Comparison of ENCODE assay signal across 15 cellular contexts in the genomic region with DNA sequence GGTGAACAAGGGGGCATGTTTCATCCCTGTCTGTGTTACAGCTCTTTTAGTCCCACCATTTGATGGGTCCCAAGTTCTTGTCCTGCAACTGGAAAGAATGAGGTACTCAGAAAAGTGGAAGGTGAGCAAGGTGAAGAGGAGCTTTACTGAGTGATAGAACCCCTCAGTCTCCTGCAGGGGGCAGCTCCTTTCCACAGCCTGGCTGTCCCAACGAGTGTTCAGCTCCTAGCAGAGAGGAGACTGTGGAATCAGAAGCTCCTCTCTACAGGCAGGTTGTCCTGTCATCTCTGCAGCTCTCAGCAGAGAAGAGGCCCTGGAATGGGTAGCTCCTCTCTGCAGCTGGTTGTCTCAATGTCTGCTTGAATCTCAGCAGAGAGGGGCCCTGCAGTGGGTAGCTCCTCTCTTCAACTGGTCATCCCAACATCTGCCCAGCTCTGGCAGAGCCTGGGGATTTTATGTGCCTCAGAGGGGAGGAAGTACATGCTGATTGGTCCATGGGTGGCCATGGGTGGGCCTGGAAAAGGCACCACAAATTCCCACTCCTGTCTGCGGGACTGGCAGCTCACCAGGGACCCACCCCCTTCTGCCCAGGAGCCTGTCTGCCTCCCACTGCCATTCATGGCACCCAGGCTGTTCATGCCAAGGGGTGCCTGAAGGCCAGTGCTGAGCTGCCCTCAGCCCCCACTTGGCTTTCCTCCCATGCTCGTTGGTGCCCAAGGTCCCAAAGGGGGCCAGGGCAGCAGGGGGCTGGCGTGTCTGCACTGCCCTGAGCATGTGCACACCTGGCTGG. TPM values are rescaled to one million over a fixed set of nuclear protein-coding genes. Genes with fewer than 3 reads are reported as not detected.
DNase-seq lines count a peak whose midpoint lies in the region; ATAC-seq, FAIRE-seq and TF ChIP-seq lines count a peak whose summit lies in the region.
"Had no signal": no experiment of that assay in that cellular context is flagged by ENCODE, and none has a peak within 500 bp of the region (broad histone marks: within the 10 kb centered on the region; RNA-seq: fewer than 3 reads in every experiment).

No MANE protein-coding gene starts in this region.

- H3K79me1 ChIP-seq in H1 (ENCODE audit: low read depth, low read length) = no peaks in the 10 kb centered on the region

- H4K20me1 ChIP-seq in H1 (replicated peaks in 1 of 2; ENCODE audit: control insufficient read depth in 1 of 2, insufficient read depth in 2 of 2, low read length in 2 of 2) = no peaks in the 10 kb centered on the region

- H3K4me2 ChIP-seq in H1 (ENCODE audit: insufficient read depth in 1 of 2, low read depth in 2 of 2, low read length in 2 of 2) = no peak overlapping the region

- TF ChIP-seq RAD21 in H1 (IDR thresholded peaks at IDR 0.05 in 1 of 2, conservative IDR thresholded peaks at IDR 0.05 in 1 of 2; ENCODE audit: low read depth in 2 of 2, low read length in 2 of 2) = peak; percentile 76 to 78

- no peaks in the 10 kb centered on the region for H3K23me2 ChIP-seq in H1 (ENCODE audit: low read depth, low read length)

- H4K91ac ChIP-seq in H1 (replicated peaks; ENCODE audit: insufficient read length, low read length) = no peak overlapping the region

- peak overlapping the region; percentile 3; the same call in 1 of the 2 replicates for H4K8ac ChIP-seq in H1 (ENCODE audit: extremely low read depth, insufficient read depth, low read length)

- H3K27me3 Mint-ChIP-seq in HFFc6 (ENCODE audit: insufficient read depth) (peaks cover 13% of the 10 kb centered on the region), nephron (ENCODE audit: low read depth) (peaks cover 6% of the 10 kb centered on the region)

- H3K79me2 ChIP-seq in H1 (ENCODE audit: control insufficient read depth in 1 of 2, insufficient read depth in 2 of 2, low read length in 2 of 2) = no peaks in the 10 kb centered on the region

- H3K56ac ChIP-seq in H1 (replicated peaks; ENCODE audit: insufficient read length, low read depth, low read length) = no peak overlapping the region

- H2BK20ac ChIP-seq in H1 (ENCODE audit: low read length) = no peak overlapping the region

- H2AFZ ChIP-seq in H1 (ENCODE audit: low read length) = peak overlapping the region; percentile 67; the same call in 1 of the 2 replicates

- H3K27me3 ChIP-seq in H1 (replicated peaks in 1 of 4; ENCODE audit: control insufficient read depth in 3 of 4, extremely low read depth in 1 of 4, insufficient read depth in 3 of 4, low read length in 3 of 4) = no peaks in the 10 kb centered on the region
- H3K27me3 ChIP-seq: neutrophil had no signal

- H2BK15ac ChIP-seq in H1 (ENCODE audit: low read length) = no peak overlapping the region

- H3K4me3 Mint-ChIP-seq in HFFc6 = no peak overlapping the region
- H3K4me3 Mint-ChIP-seq in nephron = no peak overlapping the region
- H3K4me3 Mint-ChIP-seq: activated T-cell treated with anti-CD3 and anti-CD28 coated beads, Interleukin-2, amount 50 U/mL, for 4 hours had no signal

- no peaks in the 10 kb centered on the region for H3K9me3 Mint-ChIP-seq in HFFc6
- no peaks in the 10 kb centered on the region for H3K9me3 Mint-ChIP-seq in nephron
- H3K9me3 Mint-ChIP-seq: activated T-cell treated with anti-CD3 and anti-CD28 coated beads, Interleukin-2, amount 50 U/mL, for 4 hours had no signal

- H3K18ac ChIP-seq in H1 (ENCODE audit: extremely low read depth, low read length) = no peak overlapping the region

- CTCF ChIA-PET in GM10248 (lab: Yijun Ruan, JAX) = interaction anchor here (0.9 to 1.5 kb wide), 7 partner anchors 10 to 120 kb away, joined by 3 to 7 read pairs (median 3); a partner anchor contains a TSS
- CTCF ChIA-PET in H1 (lab: Charles Lee; ENCODE audit: partially characterized antibody) = interaction anchor here (0.6 to 2.5 kb wide), 32 partner anchors 9 to 823 kb away, joined by 3 to 18 read pairs (median 4); a partner anchor contains a TSS

- no peak for TF ChIP-seq POLR2A in H1 (IDR thresholded peaks at IDR 0.05; ENCODE audit: control extremely low read depth in 1 of 2, low read depth in 2 of 2, low read length in 2 of 2)

- no peak overlapping the region for H3K27ac ChIP-seq in H1 (ENCODE audit: low read depth, low read length)
- H3K27ac ChIP-seq: neutrophil had no signal

- H4K5ac ChIP-seq in H1 (ENCODE audit: insufficient read length, low read depth, low read length) = no peak overlapping the region

- H3K4ac ChIP-seq in H1 (replicated peaks; ENCODE audit: insufficient read length, low read depth, low read length) = no peak overlapping the region

- no peak for TF ChIP-seq EP300 in H1 (IDR thresholded peaks at IDR 0.05; ENCODE audit: borderline replicate concordance in 1 of 2, low read depth in 2 of 2, low read length in 2 of 2)

- TF ChIP-seq CTCF in GM10248 (IDR thresholded peaks at IDR 0.05; ENCODE audit: control extremely low read depth, extremely low read depth, low read depth, missing control alignments) (peak; percentile 3), HFFc6 (IDR thresholded peaks at IDR 0.05) (peak; percentile 43; the same call in 1 of the 2 replicates), H1 (IDR thresholded peaks at IDR 0.05; ENCODE audit: control extremely low read depth in 1 of 3, insufficient read depth in 1 of 3, low read depth in 1 of 3, low read length in 3 of 3) (peak; percentile 59 to 80 (median 60)), nephron (IDR thresholded peaks at IDR 0.05; ENCODE audit: unreplicated experiment in 3 of 3) (peak in 2 of 3 experiments; percentile 12 to 22)

- no peak overlapping the region for H3K27ac Mint-ChIP-seq in HFFc6
- H3K27ac Mint-ChIP-seq in nephron = no peak overlapping the region

- H3K9ac ChIP-seq in H1 (replicated peaks in 1 of 4; ENCODE audit: extremely low read depth in 1 of 4, low read depth in 3 of 4, low read length in 3 of 4) = no peak overlapping the region

- H2BK120ac ChIP-seq in H1 (replicated peaks; ENCODE audit: low read depth, low read length) = no peak overlapping the region

- no peaks in the 10 kb centered on the region for H3K36me3 ChIP-seq in H1 (ENCODE audit: control insufficient read depth in 2 of 4, insufficient read depth in 4 of 4, low read length in 3 of 4)
- H3K36me3 ChIP-seq: neutrophil had no signal

- H3K36me3 Mint-ChIP-seq in HFFc6 (ENCODE audit: low read depth) (no peaks in the 10 kb centered on the region), nephron (ENCODE audit: low read depth) (no peaks in the 10 kb centered on the region)

- DNase-seq in GM10248 (ENCODE audit: extremely low spot score) (no peak), HFFc6 (no peak), H1 (ENCODE audit: low read depth in 1 of 2, low spot score in 2 of 2) (no peak), retina (no peak), NK-92 (lab: John Stamatoyannopoulos, UW; ENCODE audit: unreplicated experiment) (no peak)
- no peak for DNase-seq in stimulated activated naive CD8-positive, alpha-beta T cell treated with anti-CD3 and anti-CD28 coated beads, Interleukin-15, Interleukin-2, amounts not matched to agents 100 U/mL and 50 U/mL, for 24 hours
- DNase-seq: activated T-cell treated with anti-CD3 and anti-CD28 coated beads, Interleukin-2, amount 50 U/mL, for 4 hours; DMS79; kidney; NCI-H2171; stimulated activated CD4-positive, alpha-beta T cell treated with anti-CD3 and anti-CD28 coated beads, Interleukin-1b, Interleukin-23, amount 100 ng/mL, for 48 hours; stimulated activated naive CD4-positive, alpha-beta T cell treated with Interleukin-2 at 50 U/mL for 16 hours had no signal

- no peak overlapping the region for H3K23ac ChIP-seq in H1 (ENCODE audit: insufficient read length)

- no peak for FAIRE-seq in H1 (lab: Jason Lieb, UNC)
- FAIRE-seq: astrocyte, kidney had no signal

- 59% methylated on average over 3 of the region's 4 CpGs; no CpG with 5 or more reads in 1 of the 2 experiments for WGBS in H1 (ENCODE audit: extremely low coverage in 1 of 2, insufficient coverage in 1 of 2, insufficient read length in 1 of 2, insufficient replicate concordance in 2 of 2, low coverage in 1 of 2, low lambda C conversion rate in 2 of 2, missing lambda C conversion rate in 1 of 2), 2 experiments

- no peak overlapping the region for H3K4me3 ChIP-seq in H1 (ENCODE audit: extremely low read depth in 1 of 4, insufficient read depth in 2 of 4, low read depth in 3 of 4, low read length in 4 of 4)

- no peak overlapping the region for H2AK5ac ChIP-seq in H1 (ENCODE audit: low read depth, low read length)

- H3K4me1 Mint-ChIP-seq in HFFc6 (ENCODE audit: low read depth) (no peaks in the 10 kb centered on the region), nephron (no peaks in the 10 kb centered on the region)

- no peak for ATAC-seq in stimulated activated naive CD8-positive, alpha-beta T cell treated with anti-CD3 and anti-CD28 coated beads, Interleukin-15, Interleukin-2, amounts not matched to agents 100 U/mL and 50 U/mL, for 24 hours
- ATAC-seq: activated T-cell treated with anti-CD3 and anti-CD28 coated beads, Interleukin-2, amount 50 U/mL, for 4 hours had no signal

- H3K14ac ChIP-seq in H1 (ENCODE audit: insufficient read length) = no peak overlapping the region

- H3K4me1 ChIP-seq in H1 (replicated peaks in 1 of 4; ENCODE audit: control insufficient read depth in 3 of 4, insufficient read depth in 4 of 4, low read length in 3 of 4) = no peaks in the 10 kb centered on the region

- POLR2A ChIA-PET in GM10248 (lab: Yijun Ruan, JAX) = no interaction called here
- POLR2A ChIA-PET in H1 (lab: Charles Lee; ENCODE audit: partially characterized antibody) = interaction anchor here (0.7 to 1.4 kb wide), 3 partner anchors 9 to 60 kb away, joined by 3 to 6 read pairs (median 4); a partner anchor contains a TSS

- H2BK12ac ChIP-seq in H1 (ENCODE audit: low read depth, low read length) = no peak overlapping the region

- H2BK5ac ChIP-seq in H1 (ENCODE audit: low read depth, low read length) = no peak overlapping the region

- peaks cover 0 to 3% of the 10 kb centered on the region in 2 experiments; a peak in 1 of 4 replicates for H3K9me3 ChIP-seq in H1 (ENCODE audit: insufficient read depth in 2 of 2, low read depth in 1 of 2, low read length in 1 of 2)
- H3K9me3 ChIP-seq: neutrophil had no signal

RNA-seq across cellular contexts. Expression of a gene that starts 25.7 kb away (rescaled TPM):
- not detected for total RNA-seq in HFFc6 (2021; fragmentation: NEBNext Ultra II Directional; extraction: Animal tissue kit (Norgen Biotek cat#: 25700))
- not detected in 2 replicates for total RNA-seq in H1 (2021; fragmentation: NEBNext Ultra II Directional; extraction: Animal tissue kit (Norgen Biotek cat#: 25700))
- polyA plus RNA-seq in H1 (2011; rRNA removed) = not detected in 2 replicates
- polyA plus RNA-seq in H1 (2011; cell fraction: cytosol; rRNA removed) = not detected
- polyA plus RNA-seq in H1 (2011; cell fraction: nucleus; rRNA removed) = not detected
- polyA plus RNA-seq in H1 (2012, experiment 1 of 2) = not detected in 4 replicates
- not detected for polyA plus RNA-seq in H1 (2012, experiment 2 of 2)
- not detected for polyA plus RNA-seq in H1 (2013, experiment 1 of 2)
- 0.04 TPM for polyA plus RNA-seq in H1 (2013, experiment 2 of 2)
- polyA minus RNA-seq in H1 (2011; rRNA and poly(A)+ RNA removed) = not detected in 2 replicates
- not detected for polyA minus RNA-seq in H1 (2011; cell fraction: cytosol; rRNA and poly(A)+ RNA removed)
- polyA minus RNA-seq in H1 (2011; cell fraction: nucleus; rRNA and poly(A)+ RNA removed) = not detected
- total RNA-seq: activated T-cell treated with anti-CD3 and anti-CD28 coated beads, Interleukin-2, amount 50 U/mL, for 4 hours; astrocyte; kidney had no signal

RNA-seq across cellular contexts. Expression of a gene that starts 46.1 kb away (rescaled TPM):
- 10 to 100 TPM; 36.3 to 44.2 (median 42.2) TPM for total RNA-seq in HFFc6 (2021; fragmentation: NEBNext Ultra II Directional; extraction: Animal tissue kit (Norgen Biotek cat#: 25700))
- 54.1 and 54.6 TPM in 2 replicates for total RNA-seq in H1 (2021; fragmentation: NEBNext Ultra II Directional; extraction: Animal tissue kit (Norgen Biotek cat#: 25700))
- 30.4 and 38.2 TPM in 2 replicates for polyA plus RNA-seq in H1 (2011; rRNA removed)
- polyA plus RNA-seq in H1 (2011; cell fraction: cytosol; rRNA removed) = 45.0 TPM
- polyA plus RNA-seq in H1 (2011; cell fraction: nucleus; rRNA removed) = 29.2 TPM
- 48.6 to 70.3 TPM (median 52.5 TPM) in 4 replicates for polyA plus RNA-seq in H1 (2012, experiment 1 of 2)
- polyA plus RNA-seq in H1 (2012, experiment 2 of 2) = 52.2 TPM
- 31.2 TPM for polyA plus RNA-seq in H1 (2013, experiment 1 of 2)
- 29.3 TPM for polyA plus RNA-seq in H1 (2013, experiment 2 of 2)
- polyA minus RNA-seq in H1 (2011; rRNA and poly(A)+ RNA removed) = 42.0 and 44.6 TPM in 2 replicates
- 24.8 TPM for polyA minus RNA-seq in H1 (2011; cell fraction: cytosol; rRNA and poly(A)+ RNA removed)
- 18.2 TPM for polyA minus RNA-seq in H1 (2011; cell fraction: nucleus; rRNA and poly(A)+ RNA removed)

RNA-seq across cellular contexts. Expression of a gene that starts 46.8 kb away (rescaled TPM):
- total RNA-seq in HFFc6 (2021; fragmentation: NEBNext Ultra II Directional; extraction: Animal tissue kit (Norgen Biotek cat#: 25700)) = 10 to 100 TPM; 20.9 to 36.9 (median 35.1) TPM
- 29.7 and 36.3 TPM in 2 replicates for total RNA-seq in H1 (2021; fragmentation: NEBNext Ultra II Directional; extraction: Animal tissue kit (Norgen Biotek cat#: 25700))
- polyA plus RNA-seq in H1 (2011; rRNA removed) = 11.3 and 15.0 TPM in 2 replicates
- polyA plus RNA-seq in H1 (2011; cell fraction: cytosol; rRNA removed) = 22.9 TPM
- 7.7 TPM for polyA plus RNA-seq in H1 (2011; cell fraction: nucleus; rRNA removed)
- polyA plus RNA-seq in H1 (2012, experiment 1 of 2) = 26.8 to 58.2 TPM (median 33.2 TPM) in 4 replicates
- polyA plus RNA-seq in H1 (2012, experiment 2 of 2) = 24.3 TPM
- 40.4 TPM for polyA plus RNA-seq in H1 (2013, experiment 1 of 2)
- polyA plus RNA-seq in H1 (2013, experiment 2 of 2) = 42.1 TPM
- 4.2 and 5.5 TPM in 2 replicates for polyA minus RNA-seq in H1 (2011; rRNA and poly(A)+ RNA removed)
- 6.2 TPM for polyA minus RNA-seq in H1 (2011; cell fraction: cytosol; rRNA and poly(A)+ RNA removed)
- polyA minus RNA-seq in H1 (2011; cell fraction: nucleus; rRNA and poly(A)+ RNA removed) = 9.7 TPM

Comparison
In these comparisons a context has a peak if more than half of its experiments do, and no peak if none do; other contexts are left out.
1. CTCF ChIP-seq: peak in every context shown above with its lines; median percentile 60 in H1; 43 in HFFc6; 17 in nephron; 3 in GM10248.